ENCODE assay signal across 8 cellular contexts in the genomic region with DNA sequence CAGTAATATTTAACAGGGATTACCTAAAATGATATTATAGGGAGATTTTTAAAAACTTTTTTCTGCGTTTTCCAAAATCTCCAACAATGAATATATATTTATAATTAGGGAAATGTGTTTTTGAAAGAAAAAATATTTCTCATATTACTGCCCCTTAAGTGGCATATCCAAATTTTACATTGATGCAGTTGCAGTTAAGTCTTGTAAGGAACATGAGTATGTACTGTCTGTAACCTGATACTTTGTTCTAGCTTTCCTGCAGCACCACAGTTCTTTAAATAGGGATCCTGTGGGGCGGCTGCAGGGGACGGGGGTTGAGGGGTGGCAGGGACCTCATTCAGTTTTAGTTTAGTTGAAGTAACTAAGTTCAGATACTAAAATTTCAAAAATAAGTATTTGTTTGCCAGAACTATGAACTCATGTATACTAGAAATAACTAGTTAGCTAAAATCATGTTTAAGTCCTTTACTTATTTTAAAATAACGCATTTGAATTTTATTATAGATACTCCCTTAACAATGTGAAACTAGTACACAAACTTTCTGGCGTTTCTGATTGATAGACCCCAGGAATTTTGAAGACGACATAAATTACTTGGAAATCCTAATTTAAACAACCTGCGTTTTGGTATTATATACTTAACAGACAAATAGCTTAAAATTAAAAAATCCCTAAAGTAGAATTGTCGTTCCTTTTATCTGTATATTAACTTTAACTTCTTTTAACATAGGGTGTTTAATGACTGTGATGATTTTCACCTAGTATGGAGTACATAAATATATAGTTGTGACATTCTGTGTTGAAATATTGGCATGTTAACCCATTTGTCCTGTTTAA. TPM values are rescaled to one million over a fixed set of nuclear protein-coding genes. Genes with fewer than 3 reads are reported as not detected.
DNase-seq lines count a peak whose midpoint lies in the region; ATAC-seq and TF ChIP-seq lines count a peak whose summit lies in the region.

No MANE protein-coding gene starts in this region.

- H3K27me3 ChIP-seq in mucosa of stomach (ENCODE audit: control insufficient read depth, insufficient read depth, low read length) (no peaks in the 10 kb centered on the region), testis (no peaks in the 10 kb centered on the region)

- H3K27me3 Mint-ChIP-seq in activated CD8-positive, alpha-beta T cell treated with anti-CD3 and anti-CD28 coated beads, Interleukin-2, amount 10 ng/mL, durations not matched to agents 7 days and 5 days (ENCODE audit: low read depth), result no peaks in the 10 kb centered on the region

- ATAC-seq in GM18870 (IDR thresholded peaks at IDR 0.05; ENCODE audit: unreplicated experiment), result peak; percentile 45
- peak; percentile 47 for ATAC-seq in HG03064 (IDR thresholded peaks at IDR 0.05; ENCODE audit: low read depth, unreplicated experiment)
- peak; percentile 59 for ATAC-seq in activated CD8-positive, alpha-beta T cell treated with anti-CD3 and anti-CD28 coated beads, Interleukin-2, amount 10 ng/mL, durations not matched to agents 7 days and 5 days

- no peaks in the 10 kb centered on the region for H3K36me3 ChIP-seq in mucosa of stomach (ENCODE audit: control insufficient read depth, insufficient read depth, low read length)
- H3K36me3 ChIP-seq in testis (ENCODE audit: low read depth, missing control alignments), result no peaks in the 10 kb centered on the region

- H3K9me3 ChIP-seq in mucosa of stomach (ENCODE audit: control insufficient read depth, low read length), result no peaks in the 10 kb centered on the region
- H3K9me3 ChIP-seq in testis, result no peaks in the 10 kb centered on the region

- CTCF ChIA-PET in activated CD8-positive, alpha-beta T cell treated with anti-CD3 and anti-CD28 coated beads, Interleukin-2, amount 10 ng/mL, durations not matched to agents 7 days and 5 days (lab: Charles Lee), result interaction anchor here (0.7 to 5.8 kb wide), 13 partner anchors 9 to 613 kb away, joined by 3 to 60 read pairs (median 4); a partner anchor contains a TSS

- peak overlapping the region; percentile 82 for H3K9ac ChIP-seq in mucosa of stomach (ENCODE audit: low read length)

- H3K4me3 ChIP-seq in epithelial cell of proximal tubule (ENCODE audit: low read depth, low read length), result peak overlapping the region; percentile 70
- peak overlapping the region; percentile 65 for H3K4me3 ChIP-seq in mucosa of stomach (ENCODE audit: low read length)
- H3K4me3 ChIP-seq in testis, result peak overlapping the region; percentile 47 to 72

- peaks cover 2% of the 10 kb centered on the region for H3K36me3 Mint-ChIP-seq in activated CD8-positive, alpha-beta T cell treated with anti-CD3 and anti-CD28 coated beads, Interleukin-2, amount 10 ng/mL, durations not matched to agents 7 days and 5 days (ENCODE audit: low read depth)

- WGBS in testis, 2 donors, result 19 to 21% methylated on average over 8 of the region's 8 CpGs

- intact Hi-C loops in testis (cut with DNase I; ENCODE audit: low total_unique reads), result no loop called here

- H3K9me3 Mint-ChIP-seq in activated CD8-positive, alpha-beta T cell treated with anti-CD3 and anti-CD28 coated beads, Interleukin-2, amount 10 ng/mL, durations not matched to agents 7 days and 5 days (ENCODE audit: insufficient read depth), result no peaks in the 10 kb centered on the region

- peaks cover 32% of the 10 kb centered on the region for H3K4me1 Mint-ChIP-seq in activated CD8-positive, alpha-beta T cell treated with anti-CD3 and anti-CD28 coated beads, Interleukin-2, amount 10 ng/mL, durations not matched to agents 7 days and 5 days (ENCODE audit: low read depth)

- TF ChIP-seq POLR2A in testis (IDR thresholded peaks at IDR 0.05), result no peak

- peak overlapping the region; percentile 93 for H3K4me3 Mint-ChIP-seq in activated CD8-positive, alpha-beta T cell treated with anti-CD3 and anti-CD28 coated beads, Interleukin-2, amount 10 ng/mL, durations not matched to agents 7 days and 5 days

- peak overlapping the region; percentile 94 for H3K27ac Mint-ChIP-seq in activated CD8-positive, alpha-beta T cell treated with anti-CD3 and anti-CD28 coated beads, Interleukin-2, amount 10 ng/mL, durations not matched to agents 7 days and 5 days

- POLR2A ChIA-PET in activated CD8-positive, alpha-beta T cell treated with anti-CD3 and anti-CD28 coated beads, Interleukin-2, amount 10 ng/mL, durations not matched to agents 7 days and 5 days (lab: Charles Lee), result interaction anchor here (0.6 to 7.4 kb wide), 41 partner anchors 10 to 661 kb away, joined by 3 to 317 read pairs (median 4); a partner anchor contains a TSS

- H3K27ac ChIP-seq in testis, result peak overlapping the region; percentile 96

- TF ChIP-seq CTCF in epithelial cell of proximal tubule (conservative IDR thresholded peaks at IDR 0.05; ENCODE audit: low read depth, low read length) (no peak), testis (IDR thresholded peaks at IDR 0.05) (no peak)

- H3K4me1 ChIP-seq in mucosa of stomach (ENCODE audit: control insufficient read depth, insufficient read depth, low read length) (no peaks in the 10 kb centered on the region), testis (peaks cover 8% of the 10 kb centered on the region)

- DNase-seq in AG08396 (ENCODE audit: low spot score) (peak; percentile 32), NCI-H82 (lab: John Stamatoyannopoulos, UW) (peak; percentile 81), epithelial cell of proximal tubule (ENCODE audit: low read depth) (peak; percentile 89), testis (peak; percentile 60)
- peak; percentile 58 for DNase-seq in activated CD8-positive, alpha-beta T cell treated with anti-CD3 and anti-CD28 coated beads, Interleukin-2, amount 10 ng/mL, durations not matched to agents 7 days and 5 days

RNA-seq across cellular contexts. Expression of a gene that starts 0.6 kb away (rescaled TPM):
- total RNA-seq in activated CD8-positive, alpha-beta T cell treated with anti-CD3 and anti-CD28 coated beads, Interleukin-2, amount 10 ng/mL, durations not matched to agents 7 days and 5 days, result 10 to 100 TPM in 1 of 2 experiments, 1 to 10 TPM in 1; 9.4 to 10.5 TPM
- total RNA-seq in epithelial cell of proximal tubule (3.6 and 10.9 TPM in 2 replicates), testis (10 to 100 TPM; 21.1 to 24.7 TPM)
- polyA plus RNA-seq in testis (ENCODE audit: insufficient read depth, low read depth, low replicate concordance), result 33.4 TPM

RNA-seq across cellular contexts. Expression of a gene that starts 25.2 kb away (rescaled TPM):
- total RNA-seq in activated CD8-positive, alpha-beta T cell treated with anti-CD3 and anti-CD28 coated beads, Interleukin-2, amount 10 ng/mL, durations not matched to agents 7 days and 5 days, result 100 to 1,000 TPM; 195 to 197 TPM
- total RNA-seq in epithelial cell of proximal tubule (81.2 and 133 TPM in 2 replicates), testis (100 to 1,000 TPM; 141 to 160 TPM)
- polyA plus RNA-seq in testis (ENCODE audit: insufficient read depth, low read depth, low replicate concordance), result 83.7 TPM

RNA-seq across cellular contexts. Expression of a gene that starts 41.7 kb away (rescaled TPM):
- total RNA-seq in activated CD8-positive, alpha-beta T cell treated with anti-CD3 and anti-CD28 coated beads, Interleukin-2, amount 10 ng/mL, durations not matched to agents 7 days and 5 days, result under 1 TPM; 0.34 to 0.37 TPM
- total RNA-seq in epithelial cell of proximal tubule, result 1.4 and 1.5 TPM in 2 replicates
- total RNA-seq in testis, result 1 to 10 TPM; 2.0 to 2.4 TPM
- 1.9 TPM for polyA plus RNA-seq in testis (ENCODE audit: insufficient read depth, low read depth, low replicate concordance)

Comparison
In these comparisons a context has a peak if more than half of its experiments do, and no peak if none do; other contexts are left out.
1. Peak in every context shown above with its lines: DNase-seq, ATAC-seq, H3K4me3 ChIP-seq and H3K27ac ChIP-seq.
2. DNase-seq: peak in every context shown above with its lines; median percentile 89 in epithelial cell of proximal tubule; 81 in NCI-H82; 60 in testis; 58 in activated CD8-positive, alpha-beta T cell treated with anti-CD3 and anti-CD28 coated beads, Interleukin-2, amount 10 ng/mL, durations not matched to agents 7 days and 5 days; 32 in AG08396.